In the genomic region with DNA sequence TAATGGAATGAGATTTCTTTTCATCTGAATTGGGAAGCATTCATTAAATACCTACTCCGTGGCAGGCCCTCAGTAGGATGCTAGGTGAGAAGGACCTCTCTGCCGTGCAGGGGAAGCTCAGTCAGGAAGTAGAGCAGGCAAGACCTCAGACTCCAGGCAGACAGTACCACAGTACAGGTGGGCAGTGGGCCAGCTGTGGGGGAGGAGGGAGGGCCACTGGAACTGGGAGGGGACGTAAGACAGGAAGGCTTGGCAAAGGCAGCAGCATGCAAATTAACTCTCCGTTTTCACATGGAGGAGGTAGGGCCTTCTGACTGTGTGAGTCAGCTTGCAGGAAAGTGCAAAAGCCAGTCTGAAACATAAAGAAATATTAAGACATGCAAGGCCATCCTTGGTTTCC, we compare ENCODE assay signal across 9 cellular contexts.
DNase-seq lines count a peak whose midpoint lies in the region; ATAC-seq and TF ChIP-seq lines count a peak whose summit lies in the region.
"Had no signal": no experiment of that assay in that cellular context is flagged by ENCODE, and none has a peak within 500 bp of the region (broad histone marks: within the 10 kb centered on the region; RNA-seq: fewer than 3 reads in every experiment).

No MANE protein-coding gene starts in this region.

- H3K9me3 ChIP-seq in stomach, result no peaks in the 10 kb centered on the region

- H3K27me3 Mint-ChIP-seq in glutamatergic neuron (ENCODE audit: unreplicated experiment), result peaks cover 26% of the 10 kb centered on the region

- intact Hi-C loops in stomach (cut with DNase I; ENCODE audit: low total_unique reads), result no loop called here

- H3K4me3 Mint-ChIP-seq in glutamatergic neuron (ENCODE audit: unreplicated experiment), result peak overlapping the region; percentile 78

- H3K4me3 ChIP-seq in stomach, result no peak overlapping the region

- 18 to 32% (median 27%) methylated on average over 4 of the region's 4 CpGs for WGBS in stomach, 5 donors

- H3K27ac ChIP-seq in stomach, result no peak overlapping the region
- H3K27ac ChIP-seq: parathyroid adenoma had no signal

- H3K36me3 Mint-ChIP-seq in glutamatergic neuron (ENCODE audit: unreplicated experiment), result peaks cover 10% of the 10 kb centered on the region

- peak; percentile 77 for ATAC-seq in HG03432 (IDR thresholded peaks at IDR 0.05; ENCODE audit: unreplicated experiment)
- ATAC-seq in GM21526 (IDR thresholded peaks at IDR 0.05; ENCODE audit: low FRiP score, unreplicated experiment), result no peak
- ATAC-seq in GM21515 (IDR thresholded peaks at IDR 0.05; ENCODE audit: unreplicated experiment), result no peak

- H3K9me3 Mint-ChIP-seq in glutamatergic neuron (ENCODE audit: unreplicated experiment), result peaks cover 30% of the 10 kb centered on the region

- peak; percentile 97 for DNase-seq in DMS 273 (lab: John Stamatoyannopoulos, UW; ENCODE audit: unreplicated experiment)
- DNase-seq in RPMI8226, result peak; percentile 73
- DNase-seq in glutamatergic neuron, result peak; percentile 44
- DNase-seq in stomach, result peak; percentile 36
- DNase-seq in NCI-H345 (lab: John Stamatoyannopoulos, UW), result no peak

- H3K27ac Mint-ChIP-seq in glutamatergic neuron (ENCODE audit: unreplicated experiment), result peak overlapping the region; percentile 99

- H3K4me1 Mint-ChIP-seq in glutamatergic neuron (ENCODE audit: low read depth, unreplicated experiment), result peaks cover 41% of the 10 kb centered on the region

- no peaks in the 10 kb centered on the region for H3K27me3 ChIP-seq in stomach

- no peaks in the 10 kb centered on the region for H3K36me3 ChIP-seq in stomach

- TF ChIP-seq CTCF in glutamatergic neuron (IDR thresholded peaks at IDR 0.05; ENCODE audit: partially characterized antibody, unreplicated experiment) (no peak), stomach (IDR thresholded peaks at IDR 0.05) (no peak)

- no peak for TF ChIP-seq EP300 in stomach (IDR thresholded peaks at IDR 0.05)

- peaks cover 0 to 9% (median 3%) of the 10 kb centered on the region in 4 donors for H3K4me1 ChIP-seq in stomach
- H3K4me1 ChIP-seq: parathyroid adenoma had no signal

- TF ChIP-seq POLR2A in stomach (IDR thresholded peaks at IDR 0.05), result no peak
